8 cellular contexts compared by ENCODE assay signal in genomic region chr19:21141787-21142464, GRCh38. TPM values are rescaled to one million over a fixed set of nuclear protein-coding genes. Genes with fewer than 3 reads are reported as not detected.
DNase-seq lines count a peak whose midpoint lies in the region; ATAC-seq and TF ChIP-seq lines count a peak whose summit lies in the region.

Gene ZNF431, plus strand, starts transcription at chr19:21142040. Its CDS starts 144 bp downstream, at chr19:21142184.

- POLR2A ChIA-PET in activated CD4-positive, alpha-beta T cell treated with anti-CD3 and anti-CD28 coated beads, Interleukin-2, amount 10 ng/mL, durations not matched to agents 7 days and 5 days (lab: Charles Lee) = interaction anchor here (0.5 to 0.6 kb wide), 3 partner anchors 42 to 142 kb away, joined by 3 to 6 read pairs (median 3); no protein-coding TSS in a partner anchor

- H3K9me3 Mint-ChIP-seq in activated CD4-positive, alpha-beta T cell treated with anti-CD3 and anti-CD28 coated beads, Interleukin-2, amount 10 ng/mL, durations not matched to agents 7 days and 5 days = peaks cover 17% of the 10 kb centered on the region

- H3K27me3 Mint-ChIP-seq in activated CD4-positive, alpha-beta T cell treated with anti-CD3 and anti-CD28 coated beads, Interleukin-2, amount 10 ng/mL, durations not matched to agents 7 days and 5 days = no peaks in the 10 kb centered on the region

- peak within 1 kb of the TSS; percentile 98 for H3K27ac Mint-ChIP-seq in activated CD4-positive, alpha-beta T cell treated with anti-CD3 and anti-CD28 coated beads, Interleukin-2, amount 10 ng/mL, durations not matched to agents 7 days and 5 days

- H3K4me3 ChIP-seq in coronary artery = peak within 1 kb of the TSS; percentile 95

- peak; percentile 37 to 94 (median 90) for DNase-seq in C1 segment of cervical spinal cord (lab: John Stamatoyannopoulos, UW)
- DNase-seq in NCI-H748 (lab: John Stamatoyannopoulos, UW; ENCODE audit: unreplicated experiment) = peak; percentile 96
- DNase-seq in activated CD4-positive, alpha-beta T cell treated with anti-CD3 and anti-CD28 coated beads, Interleukin-2, amount 10 ng/mL, durations not matched to agents 7 days and 5 days = peak; percentile 94
- peak; percentile 96 for DNase-seq in coronary artery (ENCODE audit: low spot score)
- peak; percentile 92 to 94 for DNase-seq in left colon
- peak; percentile 72 to 75 for DNase-seq in stimulated activated CD4-positive, alpha-beta T cell treated with anti-CD3 and anti-CD28 coated beads, Interleukin-1b, Interleukin-23, amount 100 ng/mL, for 4 hours (ENCODE audit: low read depth in 2 of 2)

- ATAC-seq in GM19351 (IDR thresholded peaks at IDR 0.05; ENCODE audit: unreplicated experiment) = peak; percentile 99
- ATAC-seq in HG03521 (IDR thresholded peaks at IDR 0.05; ENCODE audit: unreplicated experiment) = peak; percentile 94
- peak; percentile 99 for ATAC-seq in left colon

- TF ChIP-seq CTCF in coronary artery (IDR thresholded peaks at IDR 0.05) = no peak

- CTCF ChIA-PET in activated CD4-positive, alpha-beta T cell treated with anti-CD3 and anti-CD28 coated beads, Interleukin-2, amount 10 ng/mL, durations not matched to agents 7 days and 5 days (lab: Charles Lee) = interaction anchor here (0.6 to 1.4 kb wide), 3 partner anchors 11 to 17 kb away, joined by 3 to 4 read pairs (median 3); no protein-coding TSS in a partner anchor

- H3K27ac ChIP-seq in coronary artery = peak within 1 kb of the TSS; percentile 63 to 86

- peak within 1 kb of the TSS; percentile 97 for H3K4me3 Mint-ChIP-seq in activated CD4-positive, alpha-beta T cell treated with anti-CD3 and anti-CD28 coated beads, Interleukin-2, amount 10 ng/mL, durations not matched to agents 7 days and 5 days

- H3K36me3 Mint-ChIP-seq in activated CD4-positive, alpha-beta T cell treated with anti-CD3 and anti-CD28 coated beads, Interleukin-2, amount 10 ng/mL, durations not matched to agents 7 days and 5 days (ENCODE audit: low read depth) = peaks cover 48% of the 10 kb centered on the region

- H3K4me1 Mint-ChIP-seq in activated CD4-positive, alpha-beta T cell treated with anti-CD3 and anti-CD28 coated beads, Interleukin-2, amount 10 ng/mL, durations not matched to agents 7 days and 5 days = peaks cover 29% of the 10 kb centered on the region

- intact Hi-C loops in left colon (cut with DNase I, micrococcal nuclease) = no loop called here

RNA-seq across cellular contexts. Expression of gene ZNF431, which starts in this region (rescaled TPM):
- total RNA-seq in activated CD4-positive, alpha-beta T cell treated with anti-CD3 and anti-CD28 coated beads, Interleukin-2, amount 10 ng/mL, durations not matched to agents 7 days and 5 days = 10 to 100 TPM; 20.2 to 25.8 TPM
- 1 to 10 TPM; 7.6 to 9.1 TPM for total RNA-seq in left colon

Comparison
In these comparisons a context has a peak if more than half of its experiments do, and no peak if none do; other contexts are left out.
1. Peak in every context shown above with its lines: DNase-seq, ATAC-seq, H3K4me3 ChIP-seq and H3K27ac ChIP-seq.